In genomic region chr11:7263842-7264241, GRCh38 we compare ENCODE assay signal across 10 cellular contexts. TPM values are rescaled to one million over a fixed set of nuclear protein-coding genes. Genes with fewer than 3 reads are reported as not detected.
"Had no signal": no experiment of that assay in that cellular context is flagged by ENCODE, and none has a peak within 500 bp of the region (broad histone marks: within the 10 kb centered on the region; RNA-seq: fewer than 3 reads in every experiment).

No MANE protein-coding gene starts in this region.

- DNase-seq: GM23248, GOT3, H7, H9, HCEC 1CT, HFFc6 had no signal

- H3K9me3 ChIP-seq: HAP-1 had no signal

- H3K4me1 ChIP-seq: HAP-1 had no signal

- H3K36me3 ChIP-seq: HAP-1 had no signal

- H3K4me3 ChIP-seq: GM23248, GM23338, HAP-1 had no signal

- ATAC-seq: GM23338, HCT116 had no signal

- H3K27ac ChIP-seq: GM23248 had no signal

RNA-seq across cellular contexts. Expression of gene SYT9, which starts 12.1 kb away (rescaled TPM):
- total RNA-seq: GM23248, H4, HFFc6 had no signal
